Comparison of ENCODE assay signal across 19 cellular contexts in genomic region chr3:18652781-18653180, GRCh38.
"Had no signal": no experiment of that assay in that cellular context is flagged by ENCODE, and none has a peak within 500 bp of the region (broad histone marks: within the 10 kb centered on the region; RNA-seq: fewer than 3 reads in every experiment).

No MANE protein-coding gene starts in this region.

- H3K27ac Mint-ChIP-seq: progenitor cell of endocrine pancreas; T-helper 2 cell treated with Interferon-gamma antibody and Interleukin-4, amounts not matched to agents 5 μg/mL and 100 μg/mL, for 36 hours had no signal

- H3K4me3 Mint-ChIP-seq: naive thymus-derived CD4-positive, alpha-beta T cell; T-helper 2 cell treated with Interferon-gamma antibody and Interleukin-4, amounts not matched to agents 5 μg/mL and 100 μg/mL, for 36 hours had no signal

- H3K27me3 Mint-ChIP-seq: naive thymus-derived CD4-positive, alpha-beta T cell had no signal

- DNase-seq: activated CD4-positive, alpha-beta T cell treated with anti-CD3 and anti-CD28 coated beads, Interleukin-2, amount 50 U/mL, for 48 hours; activated CD4-positive, CD25-positive, alpha-beta regulatory T cell treated with anti-CD3 and anti-CD28 coated beads, Interleukin-2, amount 50 U/mL, for 72 hours; erythroblast; foreskin keratinocyte; kidney; lower lobe of right lung; naive thymus-derived CD4-positive, alpha-beta T cell; SHP77 treated with DMSO at 0.1 percent for 48 hours; spleen; stimulated activated CD4-positive, alpha-beta T cell treated with anti-CD3 and anti-CD28 coated beads, Interleukin-4, amount 100 ng/mL, for 1 hour; stimulated activated naive CD4-positive, alpha-beta T cell treated with Interleukin-2 at 50 U/mL for 16 hours; substantia nigra; thyroid gland; upper lobe of right lung; WERI-Rb-1 had no signal

- H3K9me3 Mint-ChIP-seq: T-helper 2 cell treated with Interferon-gamma antibody and Interleukin-4, amounts not matched to agents 5 μg/mL and 100 μg/mL, for 36 hours had no signal

- ATAC-seq: foreskin keratinocyte; left lobe of liver; lower lobe of right lung; naive thymus-derived CD4-positive, alpha-beta T cell; upper lobe of right lung had no signal

- H3K4me3 ChIP-seq: lower lobe of right lung, SK-N-MC, spleen, thyroid gland, upper lobe of right lung had no signal
